In genomic region chr20:51525241-51526104, GRCh38 we compare ENCODE assay signal across 1 cellular context.
A peak's percentile ranks its signal among the peaks of the same experiment; 100 is the strongest.
TF ChIP-seq lines count a peak whose summit lies in the region.

No MANE protein-coding gene starts in this region.

TF ChIP-seq in K562, 482 proteins besides CTCF, POLR2A, EP300 and RAD21 (continued from another document):
- TF ChIP-seq ATF1 (CRISPR knock-in tag; IDR thresholded peaks at IDR 0.05) (no peak), ATF1 (tag; IDR thresholded peaks at IDR 0.05) (no peak), MAX (CRISPR knock-in tag; IDR thresholded peaks at IDR 0.05) (peak; percentile 34; the same call in 1 of the 2 replicates), MAFG (tag; conservative IDR thresholded peaks at IDR 0.05) (peak; percentile 73), DACH1 (IDR thresholded peaks at IDR 0.05; ENCODE audit: partially characterized antibody) (no peak), RBBP5 (IDR thresholded peaks at IDR 0.05; ENCODE audit: borderline replicate concordance, insufficient read depth, low read length, poor library complexity, severe bottlenecking) (peak; percentile 32), NCOA4 (IDR thresholded peaks at IDR 0.05; ENCODE audit: partially characterized antibody) (no peak), HDAC1 (IDR thresholded peaks at IDR 0.05) (0 out of 4 replicates have a peak, but pooled peaks of 1 of the 2 experiments have one; percentile 29)
